In the genomic region with DNA sequence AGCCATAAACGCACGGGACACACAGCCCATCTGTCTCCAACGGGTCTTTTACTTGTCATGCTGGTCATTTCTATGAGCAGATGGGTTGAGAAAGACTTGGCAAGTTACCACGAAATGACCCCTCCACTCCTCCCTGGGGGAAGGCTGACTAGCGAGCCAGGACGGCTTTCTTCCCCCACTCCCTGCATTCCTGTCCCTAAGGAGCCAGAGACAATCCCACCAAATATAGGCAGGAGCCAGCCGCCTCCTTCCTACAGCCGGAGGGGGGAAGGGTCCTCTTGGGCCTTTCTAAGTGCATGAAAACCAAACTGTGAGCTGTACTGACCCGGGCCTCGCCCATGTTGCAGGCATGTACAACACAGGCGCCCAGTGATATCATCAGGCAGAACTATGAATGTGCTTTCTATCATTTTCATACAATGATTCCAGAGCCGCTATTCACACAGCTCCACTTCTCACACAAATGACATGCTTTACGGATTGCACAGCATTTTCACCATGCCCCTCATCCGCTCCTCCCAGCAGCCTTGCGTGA, we compare ENCODE assay signal across 9 cellular contexts. TPM values are rescaled to one million over a fixed set of nuclear protein-coding genes. Genes with fewer than 3 reads are reported as not detected.
DNase-seq lines count a peak whose midpoint lies in the region; TF ChIP-seq lines count a peak whose summit lies in the region.
"Had no signal": no experiment of that assay in that cellular context is flagged by ENCODE, and none has a peak within 500 bp of the region (broad histone marks: within the 10 kb centered on the region; RNA-seq: fewer than 3 reads in every experiment).

No MANE protein-coding gene starts in this region.

- H3K4me1 ChIP-seq in NT2/D1 (ENCODE audit: insufficient read depth, insufficient read length): peaks cover 7% of the 10 kb centered on the region
- peaks cover 7 to 13% of the 10 kb centered on the region in 2 donors for H3K4me1 ChIP-seq in esophagus (ENCODE audit: control insufficient read depth in 2 of 2, insufficient read depth in 2 of 2, low read length in 1 of 2)
- H3K4me1 ChIP-seq in muscle layer of colon (ENCODE audit: insufficient read depth, low read length): peaks cover 65% of the 10 kb centered on the region
- peaks cover 65% of the 10 kb centered on the region for H3K4me1 ChIP-seq in vagina

- H3K27ac ChIP-seq in esophagus (ENCODE audit: low read depth in 2 of 2, low read length in 1 of 2) (peak overlapping the region; percentile 66 to 82), muscle layer of colon (ENCODE audit: low read depth, low read length) (peak overlapping the region; percentile 84), vagina (peak overlapping the region; percentile 78)

- in situ Hi-C loops in GM13976 (cut with MboI; ENCODE audit: low sequenced_read_pairs, unreplicated experiment): no loop called here

- intact Hi-C loops in vagina (cut with DNase I): no loop called here

- H3K9ac ChIP-seq in NT2/D1 (ENCODE audit: insufficient read length, low read depth): peak overlapping the region; percentile 21
- peak overlapping the region; percentile 60 for H3K9ac ChIP-seq in muscle layer of colon (ENCODE audit: low read length)

- H3K4me3 ChIP-seq in NT2/D1 (ENCODE audit: insufficient read length, low read depth) (no peak overlapping the region), esophagus (ENCODE audit: low read depth in 1 of 2, low read length in 2 of 2) (no peak overlapping the region), muscle layer of colon (ENCODE audit: low read depth in 1 of 2, low read length in 2 of 2) (peak overlapping the region; percentile 39 to 51), vagina (peak overlapping the region in 1 of 2 donors; percentile 24)

- TF ChIP-seq CTCF in vagina (IDR thresholded peaks at IDR 0.05) (no peak), GM13976 (IDR thresholded peaks at IDR 0.05; ENCODE audit: borderline replicate concordance, control extremely low read depth, extremely low read depth, insufficient read depth, missing control alignments) (no peak)

- H3K9me3 ChIP-seq in NT2/D1 (ENCODE audit: insufficient read depth, low read length) (no peaks in the 10 kb centered on the region), esophagus (ENCODE audit: control insufficient read depth in 2 of 2, insufficient read depth in 1 of 2, low read depth in 1 of 2, low read length in 1 of 2) (no peaks in the 10 kb centered on the region), muscle layer of colon (ENCODE audit: low read length) (no peaks in the 10 kb centered on the region), vagina (no peaks in the 10 kb centered on the region)

- WGBS in esophagus, 2 donors: 63 to 67% methylated on average over 15 of the region's 15 CpGs

- no peaks in the 10 kb centered on the region for H3K27me3 ChIP-seq in NT2/D1 (ENCODE audit: insufficient read depth, insufficient read length)
- H3K27me3 ChIP-seq in esophagus (ENCODE audit: control insufficient read depth in 1 of 2, insufficient read depth in 2 of 2, low read length in 2 of 2): no peaks in the 10 kb centered on the region
- H3K27me3 ChIP-seq in muscle layer of colon (ENCODE audit: control insufficient read depth in 1 of 2, insufficient read depth in 2 of 2, low read length in 2 of 2): no peaks in the 10 kb centered on the region
- no peaks in the 10 kb centered on the region for H3K27me3 ChIP-seq in vagina

- peak; percentile 74 for DNase-seq in NT2/D1 (ENCODE audit: low read depth, low spot score)
- no peak for DNase-seq in vagina (ENCODE audit: extremely low spot score in 2 of 2)
- no peak for DNase-seq in GDM1 (lab: John Stamatoyannopoulos, UW)
- DNase-seq in HK-2 (ENCODE audit: unreplicated experiment): no peak
- DNase-seq in GM13976 (ENCODE audit: low spot score): no peak
- DNase-seq: activated gamma-delta T cell, RPMI8226 had no signal

- no peak for TF ChIP-seq POLR2A in vagina (IDR thresholded peaks at IDR 0.05)

- H3K36me3 ChIP-seq in NT2/D1 (ENCODE audit: insufficient read depth, insufficient read length, low read length) (peaks cover 3% of the 10 kb centered on the region), esophagus (ENCODE audit: control insufficient read depth in 2 of 2, insufficient read depth in 2 of 2, low read length in 1 of 2) (no peaks in the 10 kb centered on the region), muscle layer of colon (ENCODE audit: insufficient read depth, low read length) (no peaks in the 10 kb centered on the region), vagina (no peaks in the 10 kb centered on the region)

RNA-seq across cellular contexts. Expression of a gene that starts 28.6 kb away (rescaled TPM):
- 1 to 10 TPM; 2.0 to 4.0 TPM for polyA plus RNA-seq in esophagus
- total RNA-seq in vagina: 20.4 TPM

Comparison
In these comparisons a context has a peak if more than half of its experiments do, and no peak if none do; other contexts are left out.
1. H3K4me3 ChIP-seq: peak in muscle layer of colon (2 of 2); none in NT2/D1 (single experiment) and esophagus (0 of 2).
2. Peak in every context shown above with its lines, with median percentiles within 50 percentile points of each other: H3K27ac ChIP-seq.